In the genomic region with DNA sequence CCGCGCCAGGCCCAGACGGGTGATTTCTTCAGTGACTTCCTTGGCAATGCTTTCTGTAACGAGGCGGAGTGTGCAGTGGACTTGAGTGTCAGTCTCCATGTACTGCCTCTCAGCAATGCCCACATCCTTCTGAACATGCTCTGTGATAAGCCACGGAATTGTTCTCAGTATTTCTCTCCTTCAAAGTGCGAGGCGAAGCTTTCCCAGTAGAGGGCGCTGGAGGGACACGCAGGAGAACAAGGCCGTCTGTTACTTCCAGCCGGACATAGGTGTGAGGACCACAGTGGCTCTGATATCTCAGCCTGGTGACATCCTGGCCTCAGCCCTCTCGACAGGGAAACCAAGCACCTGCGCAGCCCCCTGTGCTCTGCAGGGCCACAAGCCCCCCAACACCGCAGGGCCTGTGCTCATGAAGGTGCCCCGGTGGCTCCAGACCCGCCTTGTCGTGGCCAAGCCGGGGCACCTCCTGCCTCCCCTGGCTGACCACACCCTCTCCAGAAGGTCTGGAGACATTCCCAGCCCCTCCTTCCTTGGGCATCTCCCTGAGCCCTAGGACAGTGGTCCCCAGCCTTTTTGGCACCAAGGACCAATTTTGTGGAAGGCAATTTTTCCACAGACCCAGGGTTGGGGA, we compare ENCODE assay signal across 8 cellular contexts. TPM values are rescaled to one million over a fixed set of nuclear protein-coding genes. Genes with fewer than 3 reads are reported as not detected.
A peak's percentile ranks its signal among the peaks of the same experiment; 100 is the strongest.
DNase-seq lines count a peak whose midpoint lies in the region; ATAC-seq and TF ChIP-seq lines count a peak whose summit lies in the region.

No MANE protein-coding gene starts in this region.

- peak; percentile 93 for TF ChIP-seq RAD21 in Ishikawa (IDR thresholded peaks at IDR 0.05; ENCODE audit: low read depth)

- peaks cover 0 to 33% (median 16%) of the 10 kb centered on the region in 7 donors for H3K27me3 ChIP-seq in heart right ventricle
- no peaks in the 10 kb centered on the region for H3K27me3 ChIP-seq in prostate gland (replicated peaks; ENCODE audit: insufficient read depth)

- no peak overlapping the region for H3K27ac Mint-ChIP-seq in activated naive CD4-positive, alpha-beta T cell treated with anti-CD3 and anti-CD28 coated beads, Interleukin-2, amount 10 ng/mL, durations not matched to agents 7 days and 5 days

- H3K4me1 ChIP-seq in heart right ventricle: peaks cover 0 to 11% (median 3%) of the 10 kb centered on the region in 9 donors
- H3K4me1 ChIP-seq in prostate gland (replicated peaks): no peaks in the 10 kb centered on the region

- no peaks in the 10 kb centered on the region for H3K9me3 Mint-ChIP-seq in activated naive CD4-positive, alpha-beta T cell treated with anti-CD3 and anti-CD28 coated beads, Interleukin-2, amount 10 ng/mL, durations not matched to agents 7 days and 5 days

- whole genome bisulfite sequencing in heart right ventricle, 2 donors: 40 to 42% methylated on average over 19 of the region's 19 CpGs
- 42% methylated on average over 19 of the region's 19 CpGs for WGBS in prostate gland

- H3K27ac ChIP-seq in heart right ventricle (no peak overlapping the region), prostate gland (no peak overlapping the region)

- TF ChIP-seq EP300 in Ishikawa (IDR thresholded peaks at IDR 0.05; ENCODE audit: borderline replicate concordance): no peak

- H3K4me3 Mint-ChIP-seq in activated naive CD4-positive, alpha-beta T cell treated with anti-CD3 and anti-CD28 coated beads, Interleukin-2, amount 10 ng/mL, durations not matched to agents 7 days and 5 days: no peak overlapping the region

- peak; percentile 82 to 95 (median 89) for TF ChIP-seq CTCF in heart right ventricle (IDR thresholded peaks at IDR 0.05)
- TF ChIP-seq CTCF in prostate gland (IDR thresholded peaks at IDR 0.05): peak; percentile 73 to 89 (median 81)

- CTCF ChIA-PET in activated naive CD4-positive, alpha-beta T cell treated with anti-CD3 and anti-CD28 coated beads, Interleukin-2, amount 10 ng/mL, durations not matched to agents 7 days and 5 days (lab: Charles Lee): interaction anchor here (1.2 to 2.7 kb wide), 2 partner anchors 10 to 12 kb away, joined by 4 to 20 read pairs; no protein-coding TSS in a partner anchor

- H3K4me3 ChIP-seq in heart right ventricle (no peak overlapping the region), prostate gland (no peak overlapping the region)

- DNase-seq in DMS79 treated with DMSO at 0.1 percent for 48 hours (lab: John Stamatoyannopoulos, UW) (peak; percentile 53), OCI-M2 (lab: John Stamatoyannopoulos, UW; ENCODE audit: unreplicated experiment) (peak; percentile 18), heart right ventricle (peak; percentile 73 to 84), prostate gland (ENCODE audit: low spot score) (peak; percentile 90), GM19240 (ENCODE audit: insufficient read length, low spot score) (no peak)
- peak; percentile 80 for DNase-seq in activated naive CD4-positive, alpha-beta T cell treated with anti-CD3 and anti-CD28 coated beads, Interleukin-2, amount 10 ng/mL, durations not matched to agents 7 days and 5 days

- peak; percentile 33 to 90 (median 86) for ATAC-seq in heart right ventricle
- ATAC-seq in GM19397 (IDR thresholded peaks at IDR 0.05; ENCODE audit: unreplicated experiment): no peak

- no peaks in the 10 kb centered on the region for H3K36me3 Mint-ChIP-seq in activated naive CD4-positive, alpha-beta T cell treated with anti-CD3 and anti-CD28 coated beads, Interleukin-2, amount 10 ng/mL, durations not matched to agents 7 days and 5 days

- H3K9me3 ChIP-seq in heart right ventricle (no peaks in the 10 kb centered on the region), prostate gland (no peaks in the 10 kb centered on the region)

- H3K4me1 Mint-ChIP-seq in activated naive CD4-positive, alpha-beta T cell treated with anti-CD3 and anti-CD28 coated beads, Interleukin-2, amount 10 ng/mL, durations not matched to agents 7 days and 5 days: no peaks in the 10 kb centered on the region

- TF ChIP-seq POLR2A in prostate gland (IDR thresholded peaks at IDR 0.05): no peak

- no peaks in the 10 kb centered on the region for H3K36me3 ChIP-seq in heart right ventricle
- no peaks in the 10 kb centered on the region for H3K36me3 ChIP-seq in prostate gland

- peaks cover 9% of the 10 kb centered on the region for H3K27me3 Mint-ChIP-seq in activated naive CD4-positive, alpha-beta T cell treated with anti-CD3 and anti-CD28 coated beads, Interleukin-2, amount 10 ng/mL, durations not matched to agents 7 days and 5 days

- intact Hi-C loops in heart right ventricle (cut with DNase I): loop anchor here in 9 of 10 donors (2.0 to 10.0 kb wide), 3 partner anchors 339 to 343 kb away; no protein-coding TSS in a partner anchor
- intact Hi-C loops in prostate gland (cut with DNase I): loop anchor here (5.0 kb wide), 1 partner anchor 340 kb away; no protein-coding TSS in a partner anchor

TF ChIP-seq in Ishikawa, 13 proteins besides CTCF, POLR2A, EP300 and RAD21:
- TF ChIP-seq TEAD4 (IDR thresholded peaks at IDR 0.05) (no peak), ZBTB7A (IDR thresholded peaks at IDR 0.05; ENCODE audit: low read depth) (no peak), MAX (IDR thresholded peaks at IDR 0.05) (peak; percentile 42; the same call in 1 of the 2 replicates), USF1 (IDR thresholded peaks at IDR 0.05) (no peak), TCF12 (IDR thresholded peaks at IDR 0.05; ENCODE audit: low read depth) (no peak)

RNA-seq across cellular contexts. Expression of gene BACE2, which starts 46.1 kb away (rescaled TPM):
- total RNA-seq in heart right ventricle (10 to 100 TPM; 11.2 to 36.5 (median 15.1) TPM), prostate gland (100 to 1,000 TPM; 103 to 119 TPM)
- 10 to 100 TPM in 1 of 2 donors, 1 to 10 TPM in 1; 4.5 to 19.7 TPM for polyA plus RNA-seq in heart right ventricle
